Comparison of ENCODE assay signal across 22 cellular contexts in genomic region chr2:48512586-48512985, GRCh38. TPM values are rescaled to one million over a fixed set of nuclear protein-coding genes. Genes with fewer than 3 reads are reported as not detected.
DNase-seq lines count a peak whose midpoint lies in the region; ATAC-seq and TF ChIP-seq lines count a peak whose summit lies in the region.
"Had no signal": no experiment of that assay in that cellular context is flagged by ENCODE, and none has a peak within 500 bp of the region (broad histone marks: within the 10 kb centered on the region; RNA-seq: fewer than 3 reads in every experiment).

No MANE protein-coding gene starts in this region.

- TF ChIP-seq CTCF in activated CD8-positive, alpha-beta T cell treated with anti-CD3 and anti-CD28 coated beads for 36 hours (IDR thresholded peaks at IDR 0.05): no peak
- no peak for TF ChIP-seq CTCF in esophagus muscularis mucosa (IDR thresholded peaks at IDR 0.05)
- TF ChIP-seq CTCF in GM13977 (IDR thresholded peaks at IDR 0.05; ENCODE audit: extremely low read depth, insufficient read depth, missing control alignments): no peak

- TF ChIP-seq EP300 in esophagus muscularis mucosa (IDR thresholded peaks at IDR 0.05): no peak

- TF ChIP-seq POLR2A in esophagus muscularis mucosa (IDR thresholded peaks at IDR 0.05; ENCODE audit: low read depth): no peak

- H3K36me3 Mint-ChIP-seq in activated CD8-positive, alpha-beta T cell treated with anti-CD3 and anti-CD28 coated beads, Interleukin-2, amount 10 ng/mL, durations not matched to agents 7 days and 5 days (ENCODE audit: low read depth): peaks cover 68% of the 10 kb centered on the region
- H3K36me3 Mint-ChIP-seq in activated CD8-positive, alpha-beta T cell treated with anti-CD3 and anti-CD28 coated beads for 36 hours (ENCODE audit: low read depth): peaks cover 52% of the 10 kb centered on the region
- peaks cover 50% of the 10 kb centered on the region for H3K36me3 Mint-ChIP-seq in memory B cell
- H3K36me3 Mint-ChIP-seq in activated naive CD4-positive, alpha-beta T cell treated with anti-CD3 and anti-CD28 coated beads, Interleukin-2, amount 10 ng/mL, durations not matched to agents 7 days and 5 days: peaks cover 67% of the 10 kb centered on the region

- CTCF ChIA-PET in activated CD8-positive, alpha-beta T cell treated with anti-CD3 and anti-CD28 coated beads, Interleukin-2, amount 10 ng/mL, durations not matched to agents 7 days and 5 days (lab: Charles Lee): no interaction called here
- CTCF ChIA-PET in activated CD8-positive, alpha-beta T cell treated with anti-CD3 and anti-CD28 coated beads for 36 hours (lab: Charles Lee): no interaction called here
- CTCF ChIA-PET in activated naive CD4-positive, alpha-beta T cell treated with anti-CD3 and anti-CD28 coated beads, Interleukin-2, amount 10 ng/mL, durations not matched to agents 7 days and 5 days (lab: Charles Lee): no interaction called here

- peaks cover 28 to 73% (median 67%) of the 10 kb centered on the region in 4 donors for H3K4me1 ChIP-seq in esophagus muscularis mucosa

- H3K36me3 ChIP-seq in esophagus muscularis mucosa: peaks cover 4 to 68% (median 29%) of the 10 kb centered on the region in 4 donors

- H3K4me3 Mint-ChIP-seq in activated CD8-positive, alpha-beta T cell treated with anti-CD3 and anti-CD28 coated beads, Interleukin-2, amount 10 ng/mL, durations not matched to agents 7 days and 5 days: no peak overlapping the region
- no peak overlapping the region for H3K4me3 Mint-ChIP-seq in activated CD8-positive, alpha-beta T cell treated with anti-CD3 and anti-CD28 coated beads for 36 hours
- H3K4me3 Mint-ChIP-seq in memory B cell: no peak overlapping the region
- no peak overlapping the region for H3K4me3 Mint-ChIP-seq in activated naive CD4-positive, alpha-beta T cell treated with anti-CD3 and anti-CD28 coated beads, Interleukin-2, amount 10 ng/mL, durations not matched to agents 7 days and 5 days
- H3K4me3 Mint-ChIP-seq: B cell had no signal

- no peak for DNase-seq in activated CD8-positive, alpha-beta T cell treated with anti-CD3 and anti-CD28 coated beads, Interleukin-2, amount 10 ng/mL, durations not matched to agents 7 days and 5 days
- no peak for DNase-seq in activated CD8-positive, alpha-beta T cell treated with anti-CD3 and anti-CD28 coated beads for 36 hours
- no peak for DNase-seq in esophagus muscularis mucosa (ENCODE audit: extremely low spot score)
- no peak for DNase-seq in memory B cell (ENCODE audit: low spot score in 2 of 2)
- no peak for DNase-seq in hippocampal formation (lab: John Stamatoyannopoulos, UW)
- no peak for DNase-seq in activated naive CD4-positive, alpha-beta T cell treated with anti-CD3 and anti-CD28 coated beads, Interleukin-2, amount 10 ng/mL, durations not matched to agents 7 days and 5 days
- DNase-seq in GM13977 (ENCODE audit: low spot score): no peak
- DNase-seq: 8988T, Caco-2, GM23248, MV-4-11, NCI-H1417, NCI-H187, NCI-H2107, NCI-H510A, NCI-H774, OCI-M1, SHP77 treated with DMSO at 0.1 percent for 48 hours had no signal

- ATAC-seq in activated CD8-positive, alpha-beta T cell treated with anti-CD3 and anti-CD28 coated beads, Interleukin-2, amount 10 ng/mL, durations not matched to agents 7 days and 5 days: no peak
- no peak for ATAC-seq in activated CD8-positive, alpha-beta T cell treated with anti-CD3 and anti-CD28 coated beads for 36 hours
- ATAC-seq in memory B cell (ENCODE audit: low read depth): no peak
- no peak for ATAC-seq in HG02759 (IDR thresholded peaks at IDR 0.05; ENCODE audit: unreplicated experiment)
- ATAC-seq: HCT116 had no signal

- in situ Hi-C loops in GM13977 (cut with MboI; ENCODE audit: low pct_unique_long_range_greater_than_20kb, low sequenced_read_pairs, unreplicated experiment): no loop called here

- H3K27me3 Mint-ChIP-seq in activated CD8-positive, alpha-beta T cell treated with anti-CD3 and anti-CD28 coated beads, Interleukin-2, amount 10 ng/mL, durations not matched to agents 7 days and 5 days (ENCODE audit: low read depth): no peaks in the 10 kb centered on the region
- H3K27me3 Mint-ChIP-seq in activated CD8-positive, alpha-beta T cell treated with anti-CD3 and anti-CD28 coated beads for 36 hours: no peaks in the 10 kb centered on the region
- H3K27me3 Mint-ChIP-seq in memory B cell: no peaks in the 10 kb centered on the region
- no peaks in the 10 kb centered on the region for H3K27me3 Mint-ChIP-seq in activated naive CD4-positive, alpha-beta T cell treated with anti-CD3 and anti-CD28 coated beads, Interleukin-2, amount 10 ng/mL, durations not matched to agents 7 days and 5 days
- H3K27me3 Mint-ChIP-seq: B cell had no signal

- H3K4me3 ChIP-seq in esophagus muscularis mucosa: no peak overlapping the region
- H3K4me3 ChIP-seq: GM23248 had no signal

- WGBS in esophagus muscularis mucosa: 86% methylated on average over 4 of the region's 4 CpGs

- no peaks in the 10 kb centered on the region for H3K9me3 Mint-ChIP-seq in activated CD8-positive, alpha-beta T cell treated with anti-CD3 and anti-CD28 coated beads, Interleukin-2, amount 10 ng/mL, durations not matched to agents 7 days and 5 days (ENCODE audit: insufficient read depth)
- H3K9me3 Mint-ChIP-seq in activated CD8-positive, alpha-beta T cell treated with anti-CD3 and anti-CD28 coated beads for 36 hours: no peaks in the 10 kb centered on the region
- no peaks in the 10 kb centered on the region for H3K9me3 Mint-ChIP-seq in memory B cell
- no peaks in the 10 kb centered on the region for H3K9me3 Mint-ChIP-seq in activated naive CD4-positive, alpha-beta T cell treated with anti-CD3 and anti-CD28 coated beads, Interleukin-2, amount 10 ng/mL, durations not matched to agents 7 days and 5 days

- POLR2A ChIA-PET in activated CD8-positive, alpha-beta T cell treated with anti-CD3 and anti-CD28 coated beads, Interleukin-2, amount 10 ng/mL, durations not matched to agents 7 days and 5 days (lab: Charles Lee): no interaction called here
- POLR2A ChIA-PET in activated CD8-positive, alpha-beta T cell treated with anti-CD3 and anti-CD28 coated beads for 36 hours (lab: Charles Lee): interaction anchor here (0.6 kb wide), 1 partner anchor 44 kb away, joined by 3 read pairs; no protein-coding TSS in a partner anchor

- H3K27ac Mint-ChIP-seq in activated CD8-positive, alpha-beta T cell treated with anti-CD3 and anti-CD28 coated beads, Interleukin-2, amount 10 ng/mL, durations not matched to agents 7 days and 5 days: peak overlapping the region; percentile 11
- no peak overlapping the region for H3K27ac Mint-ChIP-seq in activated CD8-positive, alpha-beta T cell treated with anti-CD3 and anti-CD28 coated beads for 36 hours
- H3K27ac Mint-ChIP-seq in memory B cell: peak overlapping the region; percentile 3
- no peak overlapping the region for H3K27ac Mint-ChIP-seq in activated naive CD4-positive, alpha-beta T cell treated with anti-CD3 and anti-CD28 coated beads, Interleukin-2, amount 10 ng/mL, durations not matched to agents 7 days and 5 days
- H3K27ac Mint-ChIP-seq: B cell had no signal

- no peaks in the 10 kb centered on the region for H3K27me3 ChIP-seq in esophagus muscularis mucosa

- intact Hi-C loops in activated CD8-positive, alpha-beta T cell treated with anti-CD3 and anti-CD28 coated beads for 36 hours (cut with micrococcal nuclease): no loop called here
- intact Hi-C loops in esophagus muscularis mucosa (cut with DNase I): no loop called here

- peak overlapping the region; percentile 40 to 90 (median 77) for H3K27ac ChIP-seq in esophagus muscularis mucosa (replicated peaks in 1 of 4)
- H3K27ac ChIP-seq: GM23248, KMS-11 had no signal

- no peaks in the 10 kb centered on the region for H3K9me3 ChIP-seq in esophagus muscularis mucosa
- H3K9me3 ChIP-seq: Caco-2 had no signal

- peaks cover 14% of the 10 kb centered on the region for H3K4me1 Mint-ChIP-seq in activated CD8-positive, alpha-beta T cell treated with anti-CD3 and anti-CD28 coated beads, Interleukin-2, amount 10 ng/mL, durations not matched to agents 7 days and 5 days (ENCODE audit: low read depth)
- peaks cover 13% of the 10 kb centered on the region for H3K4me1 Mint-ChIP-seq in activated CD8-positive, alpha-beta T cell treated with anti-CD3 and anti-CD28 coated beads for 36 hours (ENCODE audit: low read depth)
- no peaks in the 10 kb centered on the region for H3K4me1 Mint-ChIP-seq in memory B cell
- H3K4me1 Mint-ChIP-seq in activated naive CD4-positive, alpha-beta T cell treated with anti-CD3 and anti-CD28 coated beads, Interleukin-2, amount 10 ng/mL, durations not matched to agents 7 days and 5 days: peaks cover 22% of the 10 kb centered on the region

RNA-seq across cellular contexts. Expression of gene STON1, which starts 17.4 kb away (rescaled TPM):
- total RNA-seq in activated CD8-positive, alpha-beta T cell treated with anti-CD3 and anti-CD28 coated beads, Interleukin-2, amount 10 ng/mL, durations not matched to agents 7 days and 5 days: 1 to 10 TPM; 1.6 to 1.9 TPM
- under 1 TPM; 0.74 to 0.95 TPM for total RNA-seq in activated CD8-positive, alpha-beta T cell treated with anti-CD3 and anti-CD28 coated beads for 36 hours
- total RNA-seq in esophagus muscularis mucosa: 100 to 1,000 TPM; 135 to 198 (median 168) TPM

Comparison
In these comparisons a context has a peak if more than half of its experiments do, and no peak if none do; other contexts are left out.
1. H3K27ac Mint-ChIP-seq: peak in activated CD8-positive, alpha-beta T cell treated with anti-CD3 and anti-CD28 coated beads, Interleukin-2, amount 10 ng/mL, durations not matched to agents 7 days and 5 days (single experiment) and memory B cell (single experiment); none in activated CD8-positive, alpha-beta T cell treated with anti-CD3 and anti-CD28 coated beads for 36 hours (single experiment) and activated naive CD4-positive, alpha-beta T cell treated with anti-CD3 and anti-CD28 coated beads, Interleukin-2, amount 10 ng/mL, durations not matched to agents 7 days and 5 days (single experiment).
2. RNA of gene STON1, which starts 17.4 kb away (total RNA-seq): 135 to 198 TPM in esophagus muscularis mucosa; 1.6 to 1.9 TPM in activated CD8-positive, alpha-beta T cell treated with anti-CD3 and anti-CD28 coated beads, Interleukin-2, amount 10 ng/mL, durations not matched to agents 7 days and 5 days and 0.74 to 0.95 TPM in activated CD8-positive, alpha-beta T cell treated with anti-CD3 and anti-CD28 coated beads for 36 hours; every median in the first group is over 10 times any median in the second.